In the genomic region with DNA sequence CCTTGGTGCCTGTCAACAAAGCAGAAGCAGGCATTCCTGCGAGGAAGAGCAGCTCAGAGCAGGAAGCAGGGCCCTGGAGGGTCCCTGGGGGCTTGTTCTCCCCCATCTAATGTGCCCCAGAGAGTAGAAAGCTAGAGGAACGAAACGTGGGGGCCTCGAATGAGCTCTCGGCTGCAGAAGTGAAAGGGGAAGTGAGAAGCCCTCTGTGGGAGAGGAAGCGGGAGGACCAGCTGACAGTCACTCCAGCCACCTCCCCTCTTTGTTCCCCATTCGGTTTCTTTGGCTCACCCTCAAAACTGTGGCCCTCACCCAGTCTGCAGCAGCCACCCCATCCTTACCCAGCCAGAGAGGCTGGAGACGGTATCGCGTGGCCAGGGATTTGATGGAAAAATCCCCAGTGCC, we compare ENCODE assay signal across 8 cellular contexts. TPM values are rescaled to one million over a fixed set of nuclear protein-coding genes. Genes with fewer than 3 reads are reported as not detected.
A peak's percentile ranks its signal among the peaks of the same experiment; 100 is the strongest.
DNase-seq lines count a peak whose midpoint lies in the region; ATAC-seq and TF ChIP-seq lines count a peak whose summit lies in the region.

No MANE protein-coding gene starts in this region.

- H3K4me1 ChIP-seq in DOHH2 (ENCODE audit: control insufficient read depth, low read length) (peaks cover 44% of the 10 kb centered on the region), SK-N-SH (ENCODE audit: control insufficient read depth in 1 of 2, insufficient read depth in 2 of 2, low read depth in 1 of 2, low read length in 1 of 2) (no peaks in the 10 kb centered on the region; a peak in 1 of 4 replicates)

- no peaks in the 10 kb centered on the region for H3K9me2 ChIP-seq in DOHH2 (replicated peaks; ENCODE audit: control insufficient read depth, low read length)
- no peaks in the 10 kb centered on the region for H3K9me2 ChIP-seq in SK-N-SH

- TF ChIP-seq RAD21 in SK-N-SH (IDR thresholded peaks at IDR 0.05; ENCODE audit: low read length) = no peak

- TF ChIP-seq EP300 in SK-N-SH (IDR thresholded peaks at IDR 0.05; ENCODE audit: borderline replicate concordance in 1 of 2, low read depth in 1 of 2, low read length in 1 of 2) = no peak

- H3K36me3 Mint-ChIP-seq in activated CD8-positive, alpha-beta T cell treated with anti-CD3 and anti-CD28 coated beads, Interleukin-2, amount 10 ng/mL, durations not matched to agents 7 days and 5 days (ENCODE audit: low read depth) = no peaks in the 10 kb centered on the region
- no peaks in the 10 kb centered on the region for H3K36me3 Mint-ChIP-seq in endothelial cell (ENCODE audit: low read depth, unreplicated experiment)

- H3K9me3 ChIP-seq in DOHH2 (ENCODE audit: control insufficient read depth, insufficient read depth, low read length) (no peaks in the 10 kb centered on the region), SK-N-SH (no peaks in the 10 kb centered on the region)

- no peaks in the 10 kb centered on the region for H3K36me3 ChIP-seq in DOHH2 (ENCODE audit: control insufficient read depth, low read length)
- no peaks in the 10 kb centered on the region for H3K36me3 ChIP-seq in SK-N-SH (replicated peaks in 1 of 2; ENCODE audit: control insufficient read depth in 1 of 2, insufficient read depth in 2 of 2, low read length in 1 of 2)

- H3K4me3 ChIP-seq in DOHH2 (ENCODE audit: low read length) (peak overlapping the region; percentile 30), SK-N-SH (ENCODE audit: low read depth in 2 of 2, low read length in 1 of 2) (no peak overlapping the region)

- 0 out of 2 replicates have a peak overlapping the region, but pooled peaks have one; percentile 12 for H3K27ac ChIP-seq in DOHH2 (ENCODE audit: low read depth, low read length)
- H3K27ac ChIP-seq in SK-N-SH (ENCODE audit: low read depth in 2 of 2, low read length in 1 of 2) = no peak overlapping the region

- 59% methylated on average over 9 of the region's 10 CpGs for WGBS in SK-N-SH (ENCODE audit: low lambda C conversion rate)

- peaks cover 14% of the 10 kb centered on the region for H3K27me3 ChIP-seq in DOHH2 (ENCODE audit: control insufficient read depth, low read length)
- H3K27me3 ChIP-seq in SK-N-SH (ENCODE audit: insufficient read depth) = peaks cover 7% of the 10 kb centered on the region; the same call in 1 of the 2 replicates

- no peaks in the 10 kb centered on the region for H3K27me3 Mint-ChIP-seq in activated CD8-positive, alpha-beta T cell treated with anti-CD3 and anti-CD28 coated beads, Interleukin-2, amount 10 ng/mL, durations not matched to agents 7 days and 5 days (ENCODE audit: low read depth)
- H3K27me3 Mint-ChIP-seq in endothelial cell (ENCODE audit: unreplicated experiment) = peaks cover 3% of the 10 kb centered on the region

- H3K4me2 ChIP-seq in DOHH2 (ENCODE audit: low read length) = peak overlapping the region; percentile 57
- H3K4me2 ChIP-seq in SK-N-SH = no peak overlapping the region

- no peaks in the 10 kb centered on the region for H3K79me2 ChIP-seq in DOHH2 (ENCODE audit: control insufficient read depth, low read length)
- H3K79me2 ChIP-seq in SK-N-SH (ENCODE audit: insufficient read depth) = no peaks in the 10 kb centered on the region

- no peaks in the 10 kb centered on the region for H3K9me3 Mint-ChIP-seq in activated CD8-positive, alpha-beta T cell treated with anti-CD3 and anti-CD28 coated beads, Interleukin-2, amount 10 ng/mL, durations not matched to agents 7 days and 5 days (ENCODE audit: insufficient read depth)
- H3K9me3 Mint-ChIP-seq in endothelial cell (ENCODE audit: unreplicated experiment) = no peaks in the 10 kb centered on the region

- H3F3A ChIP-seq in DOHH2 (ENCODE audit: control insufficient read depth, insufficient read depth) (no peaks in the 10 kb centered on the region), SK-N-SH (replicated peaks; ENCODE audit: insufficient read depth) (no peaks in the 10 kb centered on the region)

- no peak overlapping the region for H2AFZ ChIP-seq in SK-N-SH (ENCODE audit: low read depth)

- CTCF ChIA-PET in activated CD8-positive, alpha-beta T cell treated with anti-CD3 and anti-CD28 coated beads, Interleukin-2, amount 10 ng/mL, durations not matched to agents 7 days and 5 days (lab: Charles Lee) = interaction anchor here (0.6 to 7.2 kb wide), 11 partner anchors 10 to 380 kb away, joined by 3 to 121 read pairs (median 4); a partner anchor contains a TSS
- CTCF ChIA-PET in SK-N-SH (lab: Yijun Ruan, JAX) = interaction anchor here (0.9 to 8.7 kb wide), 7 partner anchors 16 to 311 kb away, joined by 3 to 195 read pairs (median 4); a partner anchor contains a TSS

- POLR2A ChIA-PET in activated CD8-positive, alpha-beta T cell treated with anti-CD3 and anti-CD28 coated beads, Interleukin-2, amount 10 ng/mL, durations not matched to agents 7 days and 5 days (lab: Charles Lee) = interaction anchor here (0.9 to 1.7 kb wide), 3 partner anchors 32 to 79 kb away, joined by 3 to 9 read pairs (median 4); a partner anchor contains a TSS
- POLR2A ChIA-PET in SK-N-SH (lab: Yijun Ruan, JAX) = no interaction called here

- peak; percentile 86 for ATAC-seq in HG03460 (IDR thresholded peaks at IDR 0.05; ENCODE audit: unreplicated experiment)
- ATAC-seq in activated CD8-positive, alpha-beta T cell treated with anti-CD3 and anti-CD28 coated beads, Interleukin-2, amount 10 ng/mL, durations not matched to agents 7 days and 5 days = peak; percentile 68

- peak overlapping the region; percentile 56 for H3K4me3 Mint-ChIP-seq in activated CD8-positive, alpha-beta T cell treated with anti-CD3 and anti-CD28 coated beads, Interleukin-2, amount 10 ng/mL, durations not matched to agents 7 days and 5 days
- no peak overlapping the region for H3K4me3 Mint-ChIP-seq in endothelial cell (ENCODE audit: unreplicated experiment)

- H4K20me1 ChIP-seq in DOHH2 (ENCODE audit: control insufficient read depth, insufficient read depth, low read depth, low read length) (peaks cover 5% of the 10 kb centered on the region; the same call in 1 of the 2 replicates), SK-N-SH (ENCODE audit: insufficient read depth) (no peaks in the 10 kb centered on the region)

- TF ChIP-seq CTCF in DOHH2 (IDR thresholded peaks at IDR 0.05; ENCODE audit: low read depth, low read length, poor library complexity, severe bottlenecking) = no peak
- no peak for TF ChIP-seq CTCF in GM20000 (IDR thresholded peaks at IDR 0.05; ENCODE audit: extremely low read depth, missing control alignments)
- TF ChIP-seq CTCF in endothelial cell (IDR thresholded peaks at IDR 0.05; ENCODE audit: unreplicated experiment) = no peak
- no peak for TF ChIP-seq CTCF in SK-N-SH (IDR thresholded peaks at IDR 0.05)

- H3K4me1 Mint-ChIP-seq in activated CD8-positive, alpha-beta T cell treated with anti-CD3 and anti-CD28 coated beads, Interleukin-2, amount 10 ng/mL, durations not matched to agents 7 days and 5 days (ENCODE audit: low read depth) = peaks cover 61% of the 10 kb centered on the region
- H3K4me1 Mint-ChIP-seq in endothelial cell (ENCODE audit: unreplicated experiment) = peaks cover 13% of the 10 kb centered on the region

- DNase-seq in GM20000 (ENCODE audit: low spot score) (peak; percentile 93), lung microvascular endothelial cell (ENCODE audit: low read depth in 2 of 2) (peak; percentile 28 to 63), endothelial cell (ENCODE audit: low spot score) (no peak), SK-N-SH (no peak), NCI-H2081 (lab: John Stamatoyannopoulos, UW) (no peak)
- peak; percentile 76 for DNase-seq in activated CD8-positive, alpha-beta T cell treated with anti-CD3 and anti-CD28 coated beads, Interleukin-2, amount 10 ng/mL, durations not matched to agents 7 days and 5 days

- peak overlapping the region; percentile 82 for H3K27ac Mint-ChIP-seq in activated CD8-positive, alpha-beta T cell treated with anti-CD3 and anti-CD28 coated beads, Interleukin-2, amount 10 ng/mL, durations not matched to agents 7 days and 5 days
- H3K27ac Mint-ChIP-seq in endothelial cell (ENCODE audit: unreplicated experiment) = no peak overlapping the region

- H3K9ac ChIP-seq in SK-N-SH = no peak overlapping the region

TF ChIP-seq in SK-N-SH, 30 proteins besides CTCF, POLR2A, EP300 and RAD21:
- no peak for TF ChIP-seq JUND (IDR thresholded peaks at IDR 0.05)
- TF ChIP-seq SIN3A (IDR thresholded peaks at IDR 0.05; ENCODE audit: borderline replicate concordance, low read depth, low read length) = no peak
- no peak for TF ChIP-seq GATA2 (CRISPR knock-in tag; IDR thresholded peaks at IDR 0.05)
- no peak for TF ChIP-seq MXI1 (IDR thresholded peaks at IDR 0.05; ENCODE audit: low read depth, low read length)

RNA-seq across cellular contexts. Expression of a gene that starts 25.0 kb away (rescaled TPM):
- total RNA-seq in activated CD8-positive, alpha-beta T cell treated with anti-CD3 and anti-CD28 coated beads, Interleukin-2, amount 10 ng/mL, durations not matched to agents 7 days and 5 days = 1 to 10 TPM in 1 of 2 experiments, under 1 TPM in 1; 0.73 to 1.1 TPM
- total RNA-seq in lung microvascular endothelial cell (not detected in 2 replicates), endothelial cell (ENCODE audit: unreplicated experiment) (0.15 TPM)
- not detected in 2 replicates for polyA plus RNA-seq in SK-N-SH (2012; rRNA removed)
- under 0.01 TPM in 1 of 2 replicates, not detected in the other for polyA plus RNA-seq in SK-N-SH (2012; cell fraction: cytosol; rRNA removed)
- polyA plus RNA-seq in SK-N-SH (2012; cell fraction: nucleus; rRNA removed) = 0.01 TPM in 2 replicates

Comparison
In these comparisons a context has a peak if more than half of its experiments do, and no peak if none do; other contexts are left out.
1. DNase-seq: peak in GM20000 (single experiment), activated CD8-positive, alpha-beta T cell treated with anti-CD3 and anti-CD28 coated beads, Interleukin-2, amount 10 ng/mL, durations not matched to agents 7 days and 5 days (single experiment) and lung microvascular endothelial cell (2 of 2); none in endothelial cell (single experiment), SK-N-SH (single experiment) and NCI-H2081 (0 of 2).